8 cellular contexts compared by ENCODE assay signal in genomic region chr7:64902806-64903721, GRCh38. TPM values are rescaled to one million over a fixed set of nuclear protein-coding genes. Genes with fewer than 3 reads are reported as not detected.
A peak's percentile ranks its signal among the peaks of the same experiment; 100 is the strongest.
DNase-seq lines count a peak whose midpoint lies in the region; ATAC-seq, FAIRE-seq and TF ChIP-seq lines count a peak whose summit lies in the region.

ZNF273 (plus strand) TSS chr7:64903273; CDS start chr7:64903318, 45 bp downstream.

- CTCF ChIA-PET in RWPE1 (lab: Yijun Ruan, JAX), result interaction anchor here (0.6 kb wide), 1 partner anchor 670 kb away, joined by 4 read pairs; no protein-coding TSS in a partner anchor

- H3K27ac Mint-ChIP-seq in stimulated activated naive CD8-positive, alpha-beta T cell treated with anti-CD3 and anti-CD28 coated beads, Interleukin-15, amount 100 ng/mL, for 72 hours, result peak within 1 kb of the TSS; percentile 99

- no peaks in the 10 kb centered on the region for H3K9me3 ChIP-seq in neural cell (ENCODE audit: low read length)

- peak; percentile 83 for TF ChIP-seq POLR2A in H54 (IDR thresholded peaks at IDR 0.05; ENCODE audit: low read depth, low read length)

- H3F3A ChIP-seq in neural cell (ENCODE audit: insufficient read depth, low read length, poor library complexity, severe bottlenecking), result no peaks in the 10 kb centered on the region

- H3K9me3 Mint-ChIP-seq in stimulated activated naive CD8-positive, alpha-beta T cell treated with anti-CD3 and anti-CD28 coated beads, Interleukin-15, amount 100 ng/mL, for 72 hours, result no peaks in the 10 kb centered on the region

- peak within 1 kb of the TSS; percentile 93 for H3K27ac ChIP-seq in RWPE1
- H3K27ac ChIP-seq in neural cell (ENCODE audit: low read length), result peak within 1 kb of the TSS; percentile 57

- peak; percentile 84 for FAIRE-seq in H54 (lab: Jason Lieb, UNC)

- peaks cover 41% of the 10 kb centered on the region for H3K79me2 ChIP-seq in neural cell (replicated peaks; ENCODE audit: insufficient read depth, low read length)

- no peak for TF ChIP-seq CTCF in RWPE1 (conservative IDR thresholded peaks at IDR 0.05; ENCODE audit: low read depth)
- no peak for TF ChIP-seq CTCF in neural cell (IDR thresholded peaks at IDR 0.05; ENCODE audit: poor library complexity, severe bottlenecking)

- no peak for TF ChIP-seq RAD21 in neural cell (conservative IDR thresholded peaks at IDR 0.05)

- H3K4me3 Mint-ChIP-seq in stimulated activated naive CD8-positive, alpha-beta T cell treated with anti-CD3 and anti-CD28 coated beads, Interleukin-15, amount 100 ng/mL, for 72 hours, result peak within 1 kb of the TSS; percentile 97

- peak within 1 kb of the TSS; percentile 41 for H2AFZ ChIP-seq in neural cell (ENCODE audit: low read depth, low read length)

- no peaks in the 10 kb centered on the region for H3K36me3 ChIP-seq in neural cell (ENCODE audit: insufficient read depth, low read length)

- no peaks in the 10 kb centered on the region for H3K27me3 ChIP-seq in neural cell (ENCODE audit: insufficient read depth, low read depth, low read length)

- H3K9me2 ChIP-seq in neural cell (ENCODE audit: insufficient read depth, low read length), result no peaks in the 10 kb centered on the region

- no peaks in the 10 kb centered on the region for H4K20me1 ChIP-seq in neural cell (ENCODE audit: insufficient read depth)

- DNase-seq in ELF-1 (ENCODE audit: low read depth, low spot score) (peak; percentile 97), H54 (ENCODE audit: insufficient read length, low spot score) (peak; percentile 59), LoVo (ENCODE audit: low spot score) (peak; percentile 90), RWPE1 (ENCODE audit: low spot score) (peak; percentile 90), fibroblast of the conjunctiva (ENCODE audit: low read depth) (peak; percentile 77)
- DNase-seq in activated T-helper 9 cell treated with anti-CD3 and anti-CD28 coated beads, Interleukin-2, amount 50 U/mL, for 16 hours (ENCODE audit: low read depth), result peak; percentile 85
- peak; percentile 85 to 94 for DNase-seq in stimulated activated naive CD8-positive, alpha-beta T cell treated with anti-CD3 and anti-CD28 coated beads, Interleukin-15, amount 100 ng/mL, for 72 hours

- peak within 1 kb of the TSS; percentile 78 for H3K4me3 ChIP-seq in neural cell (ENCODE audit: low read length)

- H3K27me3 Mint-ChIP-seq in stimulated activated naive CD8-positive, alpha-beta T cell treated with anti-CD3 and anti-CD28 coated beads, Interleukin-15, amount 100 ng/mL, for 72 hours, result no peaks in the 10 kb centered on the region

- H3K4me2 ChIP-seq in neural cell (ENCODE audit: low read length), result peak within 1 kb of the TSS; percentile 86

- POLR2A ChIA-PET in RWPE1 (lab: Yijun Ruan, JAX; ENCODE audit: low non-redundant PET), result interaction anchor here (0.6 kb wide), 2 partner anchors 57 to 1177 kb away, joined by 3 to 4 read pairs; no protein-coding TSS in a partner anchor

- H3K9ac ChIP-seq in neural cell (ENCODE audit: low read length), result peak within 1 kb of the TSS; percentile 73

- peaks cover 47% of the 10 kb centered on the region for H3K4me1 Mint-ChIP-seq in stimulated activated naive CD8-positive, alpha-beta T cell treated with anti-CD3 and anti-CD28 coated beads, Interleukin-15, amount 100 ng/mL, for 72 hours

- no peak for TF ChIP-seq EP300 in neural cell (conservative IDR thresholded peaks at IDR 0.05; ENCODE audit: poor library complexity, severe bottlenecking)

- ATAC-seq in stimulated activated naive CD8-positive, alpha-beta T cell treated with anti-CD3 and anti-CD28 coated beads, Interleukin-15, amount 100 ng/mL, for 72 hours, result peak; percentile 99

TF ChIP-seq in neural cell, 6 proteins besides CTCF, POLR2A, EP300 and RAD21:
- peak; percentile 79 for TF ChIP-seq REST (IDR thresholded peaks at IDR 0.05; ENCODE audit: borderline replicate concordance)
- peak; percentile 91 for TF ChIP-seq POLR2AphosphoS5 (IDR thresholded peaks at IDR 0.05)
- no peak for TF ChIP-seq SMC3 (conservative IDR thresholded peaks at IDR 0.05; ENCODE audit: poor library complexity)
- no peak for TF ChIP-seq EZH2 (IDR thresholded peaks at IDR 0.05; ENCODE audit: borderline replicate concordance, insufficient read depth, low read length, poor library complexity, severe bottlenecking)
- peak; percentile 54 for TF ChIP-seq TAF1 (IDR thresholded peaks at IDR 0.05; ENCODE audit: low read depth)
- TF ChIP-seq MXI1 (conservative IDR thresholded peaks at IDR 0.05; ENCODE audit: poor library complexity, severe bottlenecking), result peak; percentile 94

RNA-seq across cellular contexts. Expression of gene ZNF273, which starts in this region (rescaled TPM):
- 19.4 and 21.7 TPM in 2 replicates for polyA plus RNA-seq in neural cell
- 23.1 and 30.7 TPM in 2 replicates for polyA minus RNA-seq in neural cell

Comparison
In these comparisons a context has a peak if more than half of its experiments do, and no peak if none do; other contexts are left out.
1. Peak in every context shown above with its lines: DNase-seq, ATAC-seq, H3K4me3 ChIP-seq and H3K27ac ChIP-seq.